Comparison of ENCODE assay signal across 13 cellular contexts in the genomic region with DNA sequence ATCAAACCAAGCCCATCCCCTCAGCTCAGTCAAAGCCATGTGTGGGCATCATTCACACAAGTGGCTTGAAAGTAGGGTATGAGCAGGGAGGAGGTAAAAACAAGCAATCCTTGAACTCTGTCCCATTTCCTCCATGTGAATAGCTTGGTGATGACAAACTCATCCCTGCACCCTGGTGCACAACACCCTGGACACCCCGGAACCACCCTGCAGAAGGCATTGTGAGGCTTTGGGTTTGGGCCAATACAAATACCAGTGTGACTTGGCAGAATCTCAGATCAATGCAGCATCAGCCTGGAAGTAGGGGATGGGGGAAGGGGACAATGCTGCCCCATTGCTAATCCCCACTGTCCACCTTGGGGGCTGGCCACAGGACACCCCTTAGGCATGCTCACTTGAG. TPM values are rescaled to one million over a fixed set of nuclear protein-coding genes. Genes with fewer than 3 reads are reported as not detected.
DNase-seq lines count a peak whose midpoint lies in the region; ATAC-seq and TF ChIP-seq lines count a peak whose summit lies in the region.
"Had no signal": no experiment of that assay in that cellular context is flagged by ENCODE, and none has a peak within 500 bp of the region (broad histone marks: within the 10 kb centered on the region; RNA-seq: fewer than 3 reads in every experiment).

No MANE protein-coding gene starts in this region.

- no peak overlapping the region for H2BK15ac ChIP-seq in mesenchymal stem cell (ENCODE audit: low read depth, poor library complexity, severe bottlenecking)

- H4K91ac ChIP-seq in mesenchymal stem cell (ENCODE audit: low read length): no peak overlapping the region

- TF ChIP-seq CTCF in breast epithelium (IDR thresholded peaks at IDR 0.05): no peak

- peak overlapping the region in 8 of 11 experiments; percentile 63 to 78 (median 73); a peak in 11 of 22 replicates for H3K9ac ChIP-seq in BLaER1 treated with 17β-estradiol and CSF1 and Interleukin-3, amounts not matched to agents 10 nM and 100 nM
- no peak overlapping the region for H3K9ac ChIP-seq in mesenchymal stem cell (ENCODE audit: low read length)

- H3K23ac ChIP-seq in mesenchymal stem cell (ENCODE audit: low read length in 2 of 2): no peak overlapping the region

- no peak overlapping the region for H3K18ac ChIP-seq in mesenchymal stem cell (ENCODE audit: low read depth in 1 of 2, low read length in 2 of 2)

- H3K4ac ChIP-seq in mesenchymal stem cell (ENCODE audit: low read depth in 1 of 2, low read length in 2 of 2): no peak overlapping the region

- 0 out of 20 replicates have a peak overlapping the region, but pooled peaks of 1 of the 10 experiments have one; percentile 0 for H3K4me3 ChIP-seq in BLaER1 treated with 17β-estradiol and CSF1 and Interleukin-3, amounts not matched to agents 10 nM and 100 nM
- no peak overlapping the region for H3K4me3 ChIP-seq in breast epithelium
- peak overlapping the region in 1 of 2 experiments; percentile 10 for H3K4me3 ChIP-seq in mesenchymal stem cell (ENCODE audit: insufficient read depth in 1 of 2, low read depth in 1 of 2, low read length in 2 of 2)
- H3K4me3 ChIP-seq: coronary artery had no signal

- H3K27ac ChIP-seq in BLaER1 treated with 17β-estradiol and CSF1 and Interleukin-3, amounts not matched to agents 10 nM and 100 nM: peak overlapping the region in 10 of 11 experiments; percentile 69 to 94 (median 88); a peak in 19 of 22 replicates
- H3K27ac ChIP-seq in breast epithelium (peak overlapping the region; percentile 85 to 88), mesenchymal stem cell (ENCODE audit: low read length, poor library complexity, severe bottlenecking) (no peak overlapping the region)
- H3K27ac ChIP-seq: coronary artery had no signal

- H3K79me1 ChIP-seq in mesenchymal stem cell (replicated peaks; ENCODE audit: low read length, poor library complexity, severe bottlenecking): no peaks in the 10 kb centered on the region

- no peak overlapping the region for H2BK12ac ChIP-seq in mesenchymal stem cell (ENCODE audit: low read length in 2 of 2)

- intact Hi-C loops in breast epithelium (cut with DNase I; ENCODE audit: low total_unique reads): no loop called here

- DNase-seq in HT1080 (ENCODE audit: low read depth): peak; percentile 45
- DNase-seq in breast epithelium (ENCODE audit: low spot score in 2 of 2): no peak
- no peak for DNase-seq in mesenchymal stem cell
- no peak for DNase-seq in NOMO-1 treated with dmso at 0.1 percent for 144 hours (lab: John Stamatoyannopoulos, UW; ENCODE audit: unreplicated experiment)
- DNase-seq in NCI-H1105 treated with DMSO at 0.1 percent for 48 hours (lab: John Stamatoyannopoulos, UW): no peak
- no peak for DNase-seq in NCI-H774 (lab: John Stamatoyannopoulos, UW)
- DNase-seq: CD4-positive, CD25-positive, alpha-beta regulatory T cell; heart right ventricle; RPMI8226 had no signal

- peaks cover 0 to 15% (median 0%) of the 10 kb centered on the region in 11 experiments; a peak in 2 of 22 replicates for H4K20me1 ChIP-seq in BLaER1 treated with 17β-estradiol and CSF1 and Interleukin-3, amounts not matched to agents 10 nM and 100 nM

- no peak overlapping the region for H2AFZ ChIP-seq in mesenchymal stem cell (ENCODE audit: low read depth, low read length)

- H2BK5ac ChIP-seq in mesenchymal stem cell (ENCODE audit: low read depth, low read length, poor library complexity, severe bottlenecking): no peak overlapping the region

- ATAC-seq in GM21447 (IDR thresholded peaks at IDR 0.05; ENCODE audit: unreplicated experiment): no peak
- ATAC-seq: stimulated activated memory B cell treated with anti-CD40 and anti-IgM and Interleukin-4, amounts not matched to agents 10 μg/mL and 1 μg/mL and 100 μg/mL, for 72 hours had no signal

- WGBS in mesenchymal stem cell: 100% methylated on average over 1 of the region's 1 CpG

- peak overlapping the region; percentile 65 to 92 (median 89) for H3K4me2 ChIP-seq in BLaER1 treated with 17β-estradiol and CSF1 and Interleukin-3, amounts not matched to agents 10 nM and 100 nM
- no peak overlapping the region for H3K4me2 ChIP-seq in mesenchymal stem cell (ENCODE audit: low read length, poor library complexity, severe bottlenecking)

- peaks cover 19 to 98% (median 63%) of the 10 kb centered on the region in 10 experiments for H3K4me1 ChIP-seq in BLaER1 treated with 17β-estradiol and CSF1 and Interleukin-3, amounts not matched to agents 10 nM and 100 nM
- peaks cover 0 to 11% of the 10 kb centered on the region in 2 donors for H3K4me1 ChIP-seq in breast epithelium
- H3K4me1 ChIP-seq in mesenchymal stem cell (ENCODE audit: control insufficient read depth, insufficient read depth, low read depth, low read length): peaks cover 22% of the 10 kb centered on the region

- no peak overlapping the region for H2BK120ac ChIP-seq in mesenchymal stem cell (ENCODE audit: low read depth, low read length)

- H2AK5ac ChIP-seq in mesenchymal stem cell (ENCODE audit: low read length, severe bottlenecking): peak overlapping the region; percentile 5

- no peaks in the 10 kb centered on the region for H3K9me3 ChIP-seq in BLaER1 treated with 17β-estradiol and CSF1 and Interleukin-3, amounts not matched to agents 10 nM and 100 nM (replicated peaks in 1 of 11)
- H3K9me3 ChIP-seq in breast epithelium: no peaks in the 10 kb centered on the region
- H3K9me3 ChIP-seq in mesenchymal stem cell (ENCODE audit: control insufficient read depth, low read length): no peaks in the 10 kb centered on the region
- H3K9me3 ChIP-seq: heart right ventricle had no signal

- 0 out of 22 replicates have a peak, but pooled peaks cover 0 to 4% (median 0%) of the 10 kb centered on the region in 11 experiments for H3K36me3 ChIP-seq in BLaER1 treated with 17β-estradiol and CSF1 and Interleukin-3, amounts not matched to agents 10 nM and 100 nM
- H3K36me3 ChIP-seq in breast epithelium (no peaks in the 10 kb centered on the region), mesenchymal stem cell (ENCODE audit: control insufficient read depth in 1 of 2, insufficient read depth in 2 of 2, low read depth in 1 of 2, low read length in 2 of 2) (no peaks in the 10 kb centered on the region)
- H3K36me3 ChIP-seq: heart right ventricle had no signal

- no peaks in the 10 kb centered on the region for H3K27me3 ChIP-seq in BLaER1 treated with 17β-estradiol and CSF1 and Interleukin-3, amounts not matched to agents 10 nM and 100 nM
- H3K27me3 ChIP-seq in breast epithelium: no peaks in the 10 kb centered on the region
- H3K27me3 ChIP-seq in mesenchymal stem cell (ENCODE audit: control insufficient read depth in 1 of 2, insufficient read depth in 1 of 2, low read length in 2 of 2): no peaks in the 10 kb centered on the region
- H3K27me3 ChIP-seq: heart right ventricle had no signal

- H3K14ac ChIP-seq in mesenchymal stem cell (ENCODE audit: low read length in 2 of 2): no peak overlapping the region

- no peak for TF ChIP-seq POLR2A in breast epithelium (IDR thresholded peaks at IDR 0.05)

- no peak overlapping the region for H4K8ac ChIP-seq in mesenchymal stem cell (ENCODE audit: low read length)

RNA-seq across cellular contexts. Expression of a gene that starts 28.6 kb away (rescaled TPM):
- 25.8 and 28.2 TPM in 2 replicates for total RNA-seq in HT1080 (2014; rRNA removed; shearing (Covaris generic))
- 49.5 and 53.0 TPM in 2 replicates for polyA plus RNA-seq in HT1080 (2015; cell fraction: cytosol; rRNA removed)
- 31.3 and 33.7 TPM in 2 replicates for polyA plus RNA-seq in HT1080 (2015; cell fraction: nucleus; rRNA removed)
- 10 to 100 TPM in 1 of 3 donors, 1 to 10 TPM in 2; 1.1 to 16.1 (median 4.9) TPM for total RNA-seq in breast epithelium
- polyA plus RNA-seq in mesenchymal stem cell (2013, experiment 1 of 2): not detected
- polyA plus RNA-seq in mesenchymal stem cell (2013, experiment 2 of 2): not detected
